14 cellular contexts compared by ENCODE assay signal in genomic region chr12:94372379-94372930, GRCh38.
A peak's percentile ranks its signal among the peaks of the same experiment; 100 is the strongest.
DNase-seq lines count a peak whose midpoint lies in the region; ATAC-seq and TF ChIP-seq lines count a peak whose summit lies in the region.
"Had no signal": no experiment of that assay in that cellular context is flagged by ENCODE, and none has a peak within 500 bp of the region (broad histone marks: within the 10 kb centered on the region; RNA-seq: fewer than 3 reads in every experiment).

No MANE protein-coding gene starts in this region.

- ATAC-seq in GM18867 (IDR thresholded peaks at IDR 0.05; ENCODE audit: unreplicated experiment): peak; percentile 63
- ATAC-seq in HG02884 (IDR thresholded peaks at IDR 0.05; ENCODE audit: unreplicated experiment): peak; percentile 59
- no peak for ATAC-seq in activated CD8-positive, alpha-beta T cell treated with anti-CD3 and anti-CD28 coated beads, Interleukin-2, amount 10 ng/mL, durations not matched to agents 7 days and 5 days
- no peak for ATAC-seq in GM18498 (IDR thresholded peaks at IDR 0.05; ENCODE audit: unreplicated experiment)
- ATAC-seq: sciatic nerve had no signal

- H3K4me3 Mint-ChIP-seq in activated CD8-positive, alpha-beta T cell treated with anti-CD3 and anti-CD28 coated beads, Interleukin-2, amount 10 ng/mL, durations not matched to agents 7 days and 5 days: no peak overlapping the region
- H3K4me3 Mint-ChIP-seq: CD4-positive, alpha-beta T cell; neural crest cell had no signal

- H3K4me1 Mint-ChIP-seq in activated CD8-positive, alpha-beta T cell treated with anti-CD3 and anti-CD28 coated beads, Interleukin-2, amount 10 ng/mL, durations not matched to agents 7 days and 5 days (ENCODE audit: low read depth): peaks cover 8% of the 10 kb centered on the region
- H3K4me1 Mint-ChIP-seq: neural crest cell had no signal

- CTCF ChIA-PET in GM10248 (lab: Yijun Ruan, JAX): interaction anchor here (1.6 kb wide), 1 partner anchor 16 kb away, joined by 3 read pairs; no protein-coding TSS in a partner anchor
- CTCF ChIA-PET in activated CD8-positive, alpha-beta T cell treated with anti-CD3 and anti-CD28 coated beads, Interleukin-2, amount 10 ng/mL, durations not matched to agents 7 days and 5 days (lab: Charles Lee): no interaction called here

- no peaks in the 10 kb centered on the region for H3K27me3 Mint-ChIP-seq in activated CD8-positive, alpha-beta T cell treated with anti-CD3 and anti-CD28 coated beads, Interleukin-2, amount 10 ng/mL, durations not matched to agents 7 days and 5 days (ENCODE audit: low read depth)
- H3K27me3 Mint-ChIP-seq: CD4-positive, alpha-beta T cell had no signal

- POLR2A ChIA-PET in GM10248 (lab: Yijun Ruan, JAX): no interaction called here
- POLR2A ChIA-PET in activated CD8-positive, alpha-beta T cell treated with anti-CD3 and anti-CD28 coated beads, Interleukin-2, amount 10 ng/mL, durations not matched to agents 7 days and 5 days (lab: Charles Lee): no interaction called here

- TF ChIP-seq CTCF in GM10248 (IDR thresholded peaks at IDR 0.05; ENCODE audit: control extremely low read depth, extremely low read depth, low read depth, missing control alignments): no peak

- peak overlapping the region; percentile 74 for H3K27ac Mint-ChIP-seq in activated CD8-positive, alpha-beta T cell treated with anti-CD3 and anti-CD28 coated beads, Interleukin-2, amount 10 ng/mL, durations not matched to agents 7 days and 5 days
- H3K27ac Mint-ChIP-seq: CD4-positive, alpha-beta T cell had no signal

- H3K36me3 Mint-ChIP-seq in activated CD8-positive, alpha-beta T cell treated with anti-CD3 and anti-CD28 coated beads, Interleukin-2, amount 10 ng/mL, durations not matched to agents 7 days and 5 days (ENCODE audit: low read depth): peaks cover 30% of the 10 kb centered on the region

- no peaks in the 10 kb centered on the region for H3K9me3 Mint-ChIP-seq in activated CD8-positive, alpha-beta T cell treated with anti-CD3 and anti-CD28 coated beads, Interleukin-2, amount 10 ng/mL, durations not matched to agents 7 days and 5 days (ENCODE audit: insufficient read depth)
- H3K9me3 Mint-ChIP-seq: CD4-positive, alpha-beta T cell; neural crest cell had no signal

- DNase-seq in GM10248 (ENCODE audit: extremely low spot score): peak; percentile 33
- no peak for DNase-seq in activated CD8-positive, alpha-beta T cell treated with anti-CD3 and anti-CD28 coated beads, Interleukin-2, amount 10 ng/mL, durations not matched to agents 7 days and 5 days
- DNase-seq in HuH-7 (ENCODE audit: low spot score): no peak
- DNase-seq in effector CD8-positive, alpha-beta T cell (lab: John Stamatoyannopoulos, UW): no peak
- DNase-seq in T-helper 9 cell: no peak
- DNase-seq: CD4-positive, alpha-beta T cell; GDM1; glutamatergic neuron; NCI-H526 had no signal

Comparison
In these comparisons a context has a peak if more than half of its experiments do, and no peak if none do; other contexts are left out.
1. ATAC-seq: peak in GM18867 (single experiment) and HG02884 (single experiment); none in activated CD8-positive, alpha-beta T cell treated with anti-CD3 and anti-CD28 coated beads, Interleukin-2, amount 10 ng/mL, durations not matched to agents 7 days and 5 days (single experiment) and GM18498 (single experiment).